ENCODE assay signal across 23 cellular contexts in genomic region chr10:26095781-26096180, GRCh38.
DNase-seq lines count a peak whose midpoint lies in the region; ATAC-seq and TF ChIP-seq lines count a peak whose summit lies in the region.
"Had no signal": no experiment of that assay in that cellular context is flagged by ENCODE, and none has a peak within 500 bp of the region (broad histone marks: within the 10 kb centered on the region; RNA-seq: fewer than 3 reads in every experiment).

No MANE protein-coding gene starts in this region.

- H3K27ac ChIP-seq in upper lobe of left lung (no peak overlapping the region), gastrocnemius medialis (no peak overlapping the region)
- H3K27ac ChIP-seq: 22Rv1; A549; BLaER1 treated with 17β-estradiol and CSF1 and Interleukin-3, amounts not matched to agents 10 nM and 100 nM; C4-2B had no signal

- H3K9me3 ChIP-seq in upper lobe of left lung: no peaks in the 10 kb centered on the region
- no peaks in the 10 kb centered on the region for H3K9me3 ChIP-seq in gastrocnemius medialis
- H3K9me3 ChIP-seq: A549 had no signal

- ATAC-seq in HG02981 (IDR thresholded peaks at IDR 0.05; ENCODE audit: unreplicated experiment) (no peak), upper lobe of left lung (ENCODE audit: low FRiP score in 2 of 2) (no peak), gastrocnemius medialis (no peak)
- ATAC-seq: A549; CD8-positive, alpha-beta T cell; GM12878 had no signal

- TF ChIP-seq EP300 in upper lobe of left lung (IDR thresholded peaks at IDR 0.05): no peak

- TF ChIP-seq CTCF in retinal pigment epithelial cell (conservative IDR thresholded peaks at IDR 0.05; ENCODE audit: low read depth, low read length) (no peak), upper lobe of left lung (IDR thresholded peaks at IDR 0.05) (no peak), gastrocnemius medialis (IDR thresholded peaks at IDR 0.05 in 4 of 5, conservative IDR thresholded peaks at IDR 0.05 in 1 of 5) (no peak)

- in situ Hi-C loops in SK-MEL-5 (cut with HindIII; ENCODE audit: low pct_unique_long_range_greater_than_20kb, low sequenced_read_pairs) (no loop called here), gastrocnemius medialis (cut with MboI; ENCODE audit: low sequenced_read_pairs in 4 of 4) (loop anchor here in 1 of 4 donors (25.0 kb wide), 1 partner anchor 108 kb away; no protein-coding TSS in a partner anchor)

- DNase-seq in COLO829 (ENCODE audit: low spot score) (peak; percentile 26), SK-MEL-5 (ENCODE audit: low read depth, low spot score) (peak; percentile 30), glomerular visceral epithelial cell (ENCODE audit: extremely low spot score) (peak; percentile 11), retinal pigment epithelial cell (ENCODE audit: low read depth) (peak; percentile 86), upper lobe of left lung (no peak), gastrocnemius medialis (no peak)
- DNase-seq: AML-193; CD4-positive, alpha-beta T cell; CD8-positive, alpha-beta T cell; COR-L47; DMS 273 treated with DMSO at 0.1 percent for 48 hours; DMS153; DMS53; DMS79; DND-41; EL; GDM1 had no signal

- no peaks in the 10 kb centered on the region for H3K36me3 ChIP-seq in upper lobe of left lung
- no peaks in the 10 kb centered on the region for H3K36me3 ChIP-seq in gastrocnemius medialis
- H3K36me3 ChIP-seq: BLaER1 treated with 17β-estradiol and CSF1 and Interleukin-3, amounts not matched to agents 10 nM and 100 nM had no signal

- intact Hi-C loops in gastrocnemius medialis (cut with DNase I; ENCODE audit: low total_unique reads): no loop called here

- WGBS in upper lobe of left lung, 2 donors: 65 to 77% methylated on average over 4 of the region's 4 CpGs

- H3K27me3 ChIP-seq in upper lobe of left lung (no peaks in the 10 kb centered on the region), gastrocnemius medialis (no peaks in the 10 kb centered on the region)
- H3K27me3 ChIP-seq: BLaER1 treated with 17β-estradiol and CSF1 and Interleukin-3, amounts not matched to agents 10 nM and 100 nM had no signal

- H3K4me1 ChIP-seq in upper lobe of left lung (no peaks in the 10 kb centered on the region), gastrocnemius medialis (no peaks in the 10 kb centered on the region)
- H3K4me1 ChIP-seq: A549 had no signal

- no peak overlapping the region for H3K4me3 ChIP-seq in retinal pigment epithelial cell (ENCODE audit: low read length)
- H3K4me3 ChIP-seq in upper lobe of left lung: no peak overlapping the region
- no peak overlapping the region for H3K4me3 ChIP-seq in gastrocnemius medialis
- H3K4me3 ChIP-seq: A549; BLaER1 treated with 17β-estradiol and CSF1 and Interleukin-3, amounts not matched to agents 10 nM and 100 nM; GM12878 had no signal

- TF ChIP-seq POLR2A in upper lobe of left lung (IDR thresholded peaks at IDR 0.05) (no peak), gastrocnemius medialis (IDR thresholded peaks at IDR 0.05) (no peak)

Comparison
In these comparisons a context has a peak if more than half of its experiments do, and no peak if none do; other contexts are left out.
1. DNase-seq: peak in COLO829 (single experiment), SK-MEL-5 (single experiment), glomerular visceral epithelial cell (single experiment) and retinal pigment epithelial cell (single experiment); none in upper lobe of left lung (0 of 2) and gastrocnemius medialis (0 of 2).